ENCODE assay signal across 8 cellular contexts in genomic region chr1:148362141-148362929, GRCh38.
DNase-seq lines count a peak whose midpoint lies in the region; ATAC-seq and TF ChIP-seq lines count a peak whose summit lies in the region.

No MANE protein-coding gene starts in this region.

- H3K27me3 ChIP-seq in H9 (ENCODE audit: insufficient read depth, low read length) (no peaks in the 10 kb centered on the region), foreskin keratinocyte (no peaks in the 10 kb centered on the region), psoas muscle (ENCODE audit: insufficient read depth in 3 of 3, low read length in 2 of 3) (peaks cover 0 to 42% (median 5%) of the 10 kb centered on the region in 3 donors)

- H3T11ph ChIP-seq in H9 (ENCODE audit: low read length), result no peak overlapping the region

- H3K4me3 ChIP-seq in psoas muscle, result no peak overlapping the region

- no peak overlapping the region for H3K14ac ChIP-seq in H9 (ENCODE audit: insufficient read depth, low read length)

- peaks cover 18 to 24% of the 10 kb centered on the region in 2 experiments for H3K4me1 Mint-ChIP-seq in H9

- no peak overlapping the region for H2BK12ac ChIP-seq in H9 (ENCODE audit: insufficient read length, low read depth, low read length)

- H2AK5ac ChIP-seq in H9 (ENCODE audit: insufficient read length, low read length), result no peak overlapping the region

- H3K9me3 Mint-ChIP-seq in H9, result peaks cover 0 to under 1% of the 10 kb centered on the region in 2 experiments; a peak in 1 of 5 replicates

- H3K9me3 ChIP-seq in H9 (ENCODE audit: control insufficient read depth, low read depth, low read length) (no peaks in the 10 kb centered on the region), psoas muscle (no peaks in the 10 kb centered on the region)

- peaks cover 12% of the 10 kb centered on the region for H3K23me2 ChIP-seq in H9 (ENCODE audit: insufficient read length, low read depth, low read length, poor library complexity, severe bottlenecking)

- intact Hi-C loops in psoas muscle (cut with DNase I), result no loop called here

- no CpG with 5 or more reads among the region's 40 CpGs for WGBS in H9 (ENCODE audit: extremely low coverage, insufficient read length, low lambda C conversion rate)
- WGBS in psoas muscle, 3 donors, result 13 to 29% (median 24%) methylated on average over 37 to 40 of the region's 40 CpGs

- H2AFZ ChIP-seq in H9 (ENCODE audit: low read length), result no peak overlapping the region

- no peak overlapping the region for H2BK15ac ChIP-seq in H9 (ENCODE audit: low read depth, low read length)

- peak; percentile 95 for DNase-seq in H9
- peak; percentile 62 for DNase-seq in activated T-cell treated with anti-CD3 and anti-CD28 coated beads for 48 hours (ENCODE audit: low read depth)
- peak in 1 of 2 donors; percentile 79 for DNase-seq in foreskin keratinocyte
- DNase-seq in stimulated activated CD4-positive, alpha-beta T cell treated with anti-CD3 and anti-CD28 coated beads, Interleukin-1b, Interleukin-23, amount 100 ng/mL, for 48 hours, result peak; percentile 75
- DNase-seq in OCI-M2 (lab: John Stamatoyannopoulos, UW; ENCODE audit: unreplicated experiment), result no peak
- DNase-seq in psoas muscle, result no peak

- no peak overlapping the region for H3K4ac ChIP-seq in H9 (ENCODE audit: low read depth, low read length)

- H3K23ac ChIP-seq in H9 (ENCODE audit: insufficient read length, low read depth, low read length), result no peak overlapping the region

- no peak overlapping the region for H4K8ac ChIP-seq in H9 (replicated peaks; ENCODE audit: insufficient read length, low read depth, low read length)

- peak overlapping the region; percentile 79 to 80 for H3K4me3 Mint-ChIP-seq in H9

- no peaks in the 10 kb centered on the region for H3K79me1 ChIP-seq in H9 (ENCODE audit: insufficient read depth, low read depth, low read length, poor library complexity, severe bottlenecking)

- H3K56ac ChIP-seq in H9 (ENCODE audit: insufficient read length, low read depth, low read length), result no peak overlapping the region

- H3K79me2 ChIP-seq in H9 (ENCODE audit: insufficient read depth, low read length), result no peaks in the 10 kb centered on the region

- no peak overlapping the region for H2BK20ac ChIP-seq in H9 (ENCODE audit: low read depth, low read length, poor library complexity, severe bottlenecking)

- H3K4me1 ChIP-seq in H9 (ENCODE audit: insufficient read depth, low read length) (no peaks in the 10 kb centered on the region), foreskin keratinocyte (peaks cover 7% of the 10 kb centered on the region), psoas muscle (no peaks in the 10 kb centered on the region)

- H4K91ac ChIP-seq in H9 (ENCODE audit: insufficient read length, low read depth, low read length), result no peak overlapping the region

- peak overlapping the region; percentile 90 for H3K4me2 ChIP-seq in H9 (ENCODE audit: insufficient read depth, insufficient read length, low read length)

- H3K27ac ChIP-seq in H9 (ENCODE audit: insufficient read length, low read depth, low read length) (peak overlapping the region; percentile 41), foreskin keratinocyte (peak overlapping the region; percentile 94), psoas muscle (no peak overlapping the region)

- H3K27ac Mint-ChIP-seq in H9, result peak overlapping the region in 1 of 3 experiments; percentile 96; a peak in 2 of 7 replicates

- no peak overlapping the region for H4K5ac ChIP-seq in H9 (ENCODE audit: insufficient read length, low read depth, low read length)

- TF ChIP-seq CTCF in H9 (conservative IDR thresholded peaks at IDR 0.05) (no peak), foreskin keratinocyte (conservative IDR thresholded peaks at IDR 0.05) (peak; percentile 25), psoas muscle (IDR thresholded peaks at IDR 0.05) (no peak)

- no peaks in the 10 kb centered on the region for H4K20me1 ChIP-seq in H9 (ENCODE audit: control insufficient read depth, insufficient read depth, insufficient read length)

- no peaks in the 10 kb centered on the region for H3K36me3 ChIP-seq in psoas muscle (ENCODE audit: insufficient read depth in 1 of 2, low read depth in 1 of 2)

- peak; percentile 96 for ATAC-seq in foreskin keratinocyte
- ATAC-seq in psoas muscle, result no peak
- ATAC-seq in HG03045 (IDR thresholded peaks at IDR 0.05; ENCODE audit: unreplicated experiment), result no peak
- ATAC-seq in GM19324 (IDR thresholded peaks at IDR 0.05; ENCODE audit: low FRiP score, unreplicated experiment), result no peak

- H3K27me3 Mint-ChIP-seq in H9 (ENCODE audit: low read depth), result peaks cover 20% of the 10 kb centered on the region

- H3K36me3 Mint-ChIP-seq in H9 (ENCODE audit: insufficient read depth in 1 of 3, low read depth in 3 of 3), result no peaks in the 10 kb centered on the region; a peak in 1 of 7 replicates

- H3K9ac ChIP-seq in H9 (ENCODE audit: extremely low read depth, insufficient read length, low read length), result peak overlapping the region; percentile 31

- no peak overlapping the region for H2BK5ac ChIP-seq in H9 (ENCODE audit: insufficient read length, low read length)

- H3K18ac ChIP-seq in H9 (ENCODE audit: insufficient read length, low read depth, low read length), result peak overlapping the region; percentile 4

- no peak overlapping the region for H2BK120ac ChIP-seq in H9 (ENCODE audit: low read depth, low read length, poor library complexity, severe bottlenecking)

Comparison
In these comparisons a context has a peak if more than half of its experiments do, and no peak if none do; other contexts are left out.
1. DNase-seq: peak in H9 (single experiment), activated T-cell treated with anti-CD3 and anti-CD28 coated beads for 48 hours (single experiment) and stimulated activated CD4-positive, alpha-beta T cell treated with anti-CD3 and anti-CD28 coated beads, Interleukin-1b, Interleukin-23, amount 100 ng/mL, for 48 hours (single experiment); none in OCI-M2 (single experiment) and psoas muscle (0 of 2).